In genomic region chr9:15724006-15724405, GRCh38 we compare ENCODE assay signal across 19 cellular contexts.
DNase-seq lines count a peak whose midpoint lies in the region; TF ChIP-seq lines count a peak whose summit lies in the region.
"Had no signal": no experiment of that assay in that cellular context is flagged by ENCODE, and none has a peak within 500 bp of the region (broad histone marks: within the 10 kb centered on the region; RNA-seq: fewer than 3 reads in every experiment).

No MANE protein-coding gene starts in this region.

- no peaks in the 10 kb centered on the region for H3F3A ChIP-seq in MM.1S (ENCODE audit: insufficient read depth, low read length)

- H3K9me2 ChIP-seq in MM.1S (replicated peaks; ENCODE audit: insufficient read depth, low read length), result no peaks in the 10 kb centered on the region

- no peaks in the 10 kb centered on the region for H3K36me3 ChIP-seq in MM.1S (replicated peaks; ENCODE audit: insufficient read depth, low read length)

- H2AFZ ChIP-seq in MM.1S (ENCODE audit: low read length), result no peak overlapping the region

- no peaks in the 10 kb centered on the region for H3K4me1 ChIP-seq in MM.1S (ENCODE audit: low read length)
- H3K4me1 ChIP-seq: testis had no signal

- DNase-seq in AG08395 (ENCODE audit: low spot score) (peak; percentile 20), HCEC 1CT (peak; percentile 46), astrocyte of the hippocampus (ENCODE audit: low read depth, low spot score) (peak; percentile 67), foreskin fibroblast (peak; percentile 24 to 60), MM.1S (no peak), hepatic stellate cell (ENCODE audit: low spot score) (no peak), T1000 (lab: John Stamatoyannopoulos, UW) (no peak)
- DNase-seq in stimulated activated CD4-positive, alpha-beta T cell treated with anti-CD3 and anti-CD28 coated beads, Interleukin-4, amount 100 ng/mL, for 4 hours, result no peak
- DNase-seq: activated CD4-positive, alpha-beta T cell treated with anti-CD3 and anti-CD28 coated beads, Interleukin-2, amount 50 U/mL, for 48 hours; activated naive CD4-positive, alpha-beta T cell treated with Interleukin-2 at 50 U/mL for 16 hours; aorta; CD8-positive, alpha-beta memory T cell; cortex of kidney; KG1; left ventricle myocardium superior; NCI-H1092 treated with DMSO at 0.1 percent for 48 hours; NCI-H2081 treated with DMSO at 0.1 percent for 48 hours; NCI-H524; testis had no signal

- H3K27ac ChIP-seq in MM.1S (ENCODE audit: low read length), result no peak overlapping the region
- H3K27ac ChIP-seq: testis had no signal

- no peaks in the 10 kb centered on the region for H4K20me1 ChIP-seq in MM.1S (ENCODE audit: insufficient read depth, low read length)

- TF ChIP-seq CTCF in foreskin fibroblast (IDR thresholded peaks at IDR 0.05; ENCODE audit: low read depth, low read length), result no peak
- no peak for TF ChIP-seq CTCF in MM.1S (IDR thresholded peaks at IDR 0.05; ENCODE audit: low read length)

- no peak overlapping the region for H3K9ac ChIP-seq in MM.1S (ENCODE audit: low read length)

- no peaks in the 10 kb centered on the region for H3K79me2 ChIP-seq in MM.1S (ENCODE audit: low read length)

- no peaks in the 10 kb centered on the region for H3K9me3 ChIP-seq in MM.1S (replicated peaks; ENCODE audit: insufficient read depth, low read length)
- H3K9me3 ChIP-seq: testis had no signal

- H3K4me3 ChIP-seq in foreskin fibroblast (ENCODE audit: low read depth in 1 of 2, low read length in 2 of 2), result no peak overlapping the region
- no peak overlapping the region for H3K4me3 ChIP-seq in MM.1S (ENCODE audit: low read length)
- H3K4me3 ChIP-seq: testis had no signal

- H3K4me2 ChIP-seq in MM.1S (ENCODE audit: low read depth, low read length), result no peak overlapping the region

- no peaks in the 10 kb centered on the region for H3K27me3 ChIP-seq in MM.1S (replicated peaks; ENCODE audit: insufficient read depth, low read length)
- H3K27me3 ChIP-seq: testis had no signal

Comparison
In these comparisons a context has a peak if more than half of its experiments do, and no peak if none do; other contexts are left out.
1. DNase-seq: peak in AG08395 (single experiment), HCEC 1CT (single experiment), astrocyte of the hippocampus (single experiment) and foreskin fibroblast (2 of 2); none in MM.1S (single experiment), stimulated activated CD4-positive, alpha-beta T cell treated with anti-CD3 and anti-CD28 coated beads, Interleukin-4, amount 100 ng/mL, for 4 hours (0 of 2), hepatic stellate cell (single experiment) and T1000 (single experiment).